27 cellular contexts compared by ENCODE assay signal in genomic region chr9:105021917-105022316, GRCh38.
"Had no signal": no experiment of that assay in that cellular context is flagged by ENCODE, and none has a peak within 500 bp of the region (broad histone marks: within the 10 kb centered on the region; RNA-seq: fewer than 3 reads in every experiment).

No MANE protein-coding gene starts in this region.

- H3K27me3 ChIP-seq: neutrophil, ovary, right lobe of liver, sigmoid colon, stomach, thyroid gland, tibial nerve, upper lobe of right lung, uterus had no signal

- H3K27ac ChIP-seq: neutrophil, ovary, parathyroid adenoma, psoas muscle, right lobe of liver, sigmoid colon, stomach, thoracic aorta, thyroid gland, tibial nerve, upper lobe of right lung, uterus had no signal

- FAIRE-seq: small intestine had no signal

- ATAC-seq: naive thymus-derived CD8-positive, alpha-beta T cell; natural killer cell treated with Interleukin-12 subunit alpha and Interleukin-12 subunit beta and Interleukin-15 and Interleukin-18, amount 100 ng/mL, for 72 hours; psoas muscle; right cardiac atrium; right lobe of liver; stimulated activated naive B cell treated with anti-CD40 and anti-IgM and Interleukin-4, amounts not matched to agents 10 μg/mL and 1 μg/mL and 100 μg/mL, for 72 hours; upper lobe of right lung had no signal

- H3K4me3 ChIP-seq: ovary, psoas muscle, right lobe of liver, sigmoid colon, stomach, thoracic aorta, thyroid gland, tibial nerve, upper lobe of right lung, uterus had no signal

- H3K9me3 ChIP-seq: neutrophil, ovary, psoas muscle, right lobe of liver, sigmoid colon, stomach, thoracic aorta, thyroid gland, tibial nerve, upper lobe of right lung, uterus had no signal

- DNase-seq: naive B cell; naive thymus-derived CD8-positive, alpha-beta T cell; nephron progenitor cell; nucleus accumbens; ovary; posterior cingulate gyrus; psoas muscle; right cardiac atrium; right lobe of liver; sigmoid colon; small intestine; stimulated activated CD4-positive, alpha-beta T cell treated with anti-CD3 and anti-CD28 coated beads, Interleukin-1b, Interleukin-23, amount 100 ng/mL, for 48 hours; stimulated activated CD4-positive, alpha-beta T cell treated with anti-CD3 and anti-CD28 coated beads, Interleukin-4, amount 100 ng/mL, for 1 hour; stimulated activated CD4-positive, alpha-beta T cell treated with anti-CD3 and anti-CD28 coated beads, Interleukin-4, amount 100 ng/mL, for 4 hours; stimulated activated CD8-positive, alpha-beta memory T cell treated with anti-CD3 and anti-CD28 coated beads, Interleukin-4, amount 100 ng/mL, for 48 hours; stimulated activated naive B cell treated with anti-CD40 and anti-IgM and Interleukin-4, amounts not matched to agents 10 μg/mL and 1 μg/mL and 100 μg/mL, for 72 hours; stimulated activated naive CD4-positive, alpha-beta T cell treated with Interleukin-2 at 50 U/mL for 16 hours; stomach; thyroid gland; trophoblast cell; upper lobe of right lung; uterus had no signal

- H3K36me3 ChIP-seq: neutrophil, ovary, right lobe of liver, sigmoid colon, stomach, thoracic aorta, thyroid gland, tibial nerve, upper lobe of right lung, uterus had no signal

- H3K4me1 ChIP-seq: parathyroid adenoma, psoas muscle, right lobe of liver, stomach, thyroid gland, upper lobe of right lung, uterus had no signal

- H3K79me2 ChIP-seq: parathyroid adenoma had no signal

- H2AFZ ChIP-seq: parathyroid adenoma had no signal
